In the genomic region with DNA sequence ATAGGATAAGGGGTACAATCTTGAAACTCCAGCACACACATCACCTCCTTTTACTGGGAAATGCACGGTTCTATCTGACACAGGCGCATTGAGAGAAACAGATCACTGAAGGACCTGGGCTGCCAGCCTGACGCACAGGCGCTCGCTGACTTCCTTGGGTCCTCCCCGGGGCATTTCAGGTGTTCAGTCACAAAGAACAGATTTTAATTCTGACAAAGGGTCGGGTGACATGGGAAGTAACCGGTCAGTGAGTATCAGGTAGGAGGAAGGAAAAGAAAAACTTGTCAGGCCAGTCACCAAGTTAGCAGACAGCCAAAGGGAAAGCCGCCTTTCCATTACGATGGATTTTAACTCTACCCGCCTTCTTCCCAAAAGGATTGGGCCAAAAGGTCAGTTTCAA, we compare ENCODE assay signal across 16 cellular contexts.
"Had no signal": no experiment of that assay in that cellular context is flagged by ENCODE, and none has a peak within 500 bp of the region (broad histone marks: within the 10 kb centered on the region; RNA-seq: fewer than 3 reads in every experiment).

No MANE protein-coding gene starts in this region.

- H3K27me3 ChIP-seq: upper lobe of right lung had no signal

- H3K27ac ChIP-seq: left ventricle myocardium inferior, upper lobe of right lung had no signal

- H3K4me3 Mint-ChIP-seq: activated T-cell treated with anti-CD3 and anti-CD28 coated beads, Interleukin-2, amount 50 U/mL, for 4 hours; endodermal cell; T-helper 17 cell had no signal

- H3K27ac Mint-ChIP-seq: activated naive CD4-positive, alpha-beta T cell treated with anti-CD3 and anti-CD28 coated beads, Interleukin-2, amount 50 U/mL, for 72 hours; endodermal cell; T-helper 17 cell had no signal

- H3K9me3 ChIP-seq: left ventricle myocardium inferior, upper lobe of right lung had no signal

- H3K27me3 Mint-ChIP-seq: T-helper 17 cell had no signal

- DNase-seq: activated CD4-positive, alpha-beta T cell treated with anti-CD3 and anti-CD28 coated beads, Interleukin-2, amount 50 U/mL, for 48 hours; activated CD4-positive, CD25-positive, alpha-beta regulatory T cell treated with anti-CD3 and anti-CD28 coated beads, Interleukin-2, amount 50 U/mL, for 72 hours; activated effector memory CD4-positive, alpha-beta T cell treated with anti-CD3 and anti-CD28 coated beads, Interleukin-2, amount 50 U/mL, for 16 hours; activated T-cell treated with anti-CD3 and anti-CD28 coated beads, Interleukin-2, amount 50 U/mL, for 4 hours; dermis blood vessel endothelial cell; endodermal cell; left ventricle myocardium inferior; right cardiac atrium; stimulated activated CD4-positive, alpha-beta T cell treated with anti-CD3 and anti-CD28 coated beads, Interleukin-2, amount 100 ng/mL, for 24 hours; stimulated activated naive CD4-positive, alpha-beta T cell; substantia nigra; T-helper 17 cell; upper lobe of right lung had no signal

- ATAC-seq: activated naive CD4-positive, alpha-beta T cell treated with anti-CD3 and anti-CD28 coated beads, Interleukin-2, amount 50 U/mL, for 72 hours; activated T-cell treated with anti-CD3 and anti-CD28 coated beads, Interleukin-2, amount 50 U/mL, for 4 hours; esophagus mucosa; SK-N-SH treated with all-trans-retinoic acid at 6 μM for 48 hours; T-helper 17 cell; upper lobe of right lung had no signal

- H3K4me3 ChIP-seq: left ventricle myocardium inferior, upper lobe of right lung had no signal

- H3K36me3 Mint-ChIP-seq: activated naive CD4-positive, alpha-beta T cell treated with anti-CD3 and anti-CD28 coated beads, Interleukin-2, amount 50 U/mL, for 72 hours had no signal

- H3K36me3 ChIP-seq: left ventricle myocardium inferior, upper lobe of right lung had no signal

- H3K9me3 Mint-ChIP-seq: activated naive CD4-positive, alpha-beta T cell treated with anti-CD3 and anti-CD28 coated beads, Interleukin-2, amount 50 U/mL, for 72 hours; activated T-cell treated with anti-CD3 and anti-CD28 coated beads, Interleukin-2, amount 50 U/mL, for 4 hours; endodermal cell had no signal

- H3K4me1 Mint-ChIP-seq: T-helper 17 cell had no signal
